In the genomic region with DNA sequence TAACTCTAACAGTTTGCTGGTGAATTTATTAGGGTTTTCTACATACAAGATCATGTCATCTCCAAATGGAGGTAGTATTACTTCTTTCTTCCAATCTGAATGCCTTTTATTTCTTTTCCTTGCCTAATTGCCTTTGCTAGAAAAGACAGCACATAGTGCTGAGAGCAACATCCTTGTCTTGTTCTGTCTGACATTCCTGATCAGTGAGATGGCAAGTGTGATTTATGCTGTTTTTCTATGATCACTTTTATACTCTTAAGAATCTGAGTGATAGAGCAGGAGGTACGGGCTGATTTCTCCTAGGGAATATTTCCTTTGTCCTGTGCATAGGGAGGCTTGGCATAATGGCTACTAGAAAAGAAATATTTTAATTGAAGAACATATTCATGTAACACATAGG, we compare ENCODE assay signal across 23 cellular contexts. TPM values are rescaled to one million over a fixed set of nuclear protein-coding genes. Genes with fewer than 3 reads are reported as not detected.
DNase-seq lines count a peak whose midpoint lies in the region; ATAC-seq and TF ChIP-seq lines count a peak whose summit lies in the region.
"Had no signal": no experiment of that assay in that cellular context is flagged by ENCODE, and none has a peak within 500 bp of the region (broad histone marks: within the 10 kb centered on the region; RNA-seq: fewer than 3 reads in every experiment).

No MANE protein-coding gene starts in this region.

- H3K9me3 Mint-ChIP-seq in endodermal cell: no peaks in the 10 kb centered on the region
- H3K9me3 Mint-ChIP-seq: CD14-positive monocyte had no signal

- H3K27me3 Mint-ChIP-seq in endodermal cell (ENCODE audit: insufficient read depth): peaks cover 7% of the 10 kb centered on the region
- peaks cover 17% of the 10 kb centered on the region for H3K27me3 Mint-ChIP-seq in T-helper 17 cell

- H3K36me3 ChIP-seq in adipocyte (ENCODE audit: control insufficient read depth, insufficient read depth, low read length, severe bottlenecking) (no peaks in the 10 kb centered on the region), endodermal cell (ENCODE audit: control insufficient read depth, insufficient read depth, low read length) (no peaks in the 10 kb centered on the region)
- H3K36me3 ChIP-seq: MG63 had no signal

- peak; percentile 31 for DNase-seq in A172 (ENCODE audit: low spot score)
- peak; percentile 56 for DNase-seq in M059J (ENCODE audit: low read depth)
- peak; percentile 34 for DNase-seq in adipocyte (ENCODE audit: low read depth)
- peak; percentile 28 for DNase-seq in kidney tubule cell (ENCODE audit: low spot score)
- no peak for DNase-seq in left cardiac atrium
- no peak for DNase-seq in NCI-H510A (lab: John Stamatoyannopoulos, UW)
- DNase-seq in endodermal cell: no peak
- DNase-seq in T-helper 17 cell: no peak
- DNase-seq: COR-L47, DMS 273 treated with DMSO at 0.1 percent for 48 hours, DND-41, GOT3, MG63, NCI-H1048, NCI-H1436, NCI-H2029 treated with DMSO at 0.1 percent for 48 hours, NCI-H2171, NCI-H446, SHP77 treated with DMSO at 0.1 percent for 48 hours had no signal

- no peak overlapping the region for H3K27ac ChIP-seq in endodermal cell (ENCODE audit: low read depth, low read length)
- H3K27ac ChIP-seq: 22Rv1, KMS-11 had no signal

- H3K4me1 Mint-ChIP-seq in endodermal cell: peaks cover 12% of the 10 kb centered on the region
- no peaks in the 10 kb centered on the region for H3K4me1 Mint-ChIP-seq in T-helper 17 cell
- H3K4me1 Mint-ChIP-seq: CD14-positive monocyte had no signal

- H3K36me3 Mint-ChIP-seq in endodermal cell (ENCODE audit: low read depth): no peaks in the 10 kb centered on the region
- no peaks in the 10 kb centered on the region for H3K36me3 Mint-ChIP-seq in T-helper 17 cell (ENCODE audit: low read depth)
- H3K36me3 Mint-ChIP-seq: CD14-positive monocyte had no signal

- ATAC-seq in left cardiac atrium: no peak
- no peak for ATAC-seq in T-helper 17 cell
- ATAC-seq: GM12878 had no signal

- no peak overlapping the region for H3K9ac ChIP-seq in adipocyte (ENCODE audit: low read length)
- H3K9ac ChIP-seq in endodermal cell (ENCODE audit: extremely low read depth, low read length, poor library complexity, severe bottlenecking): no peak overlapping the region
- H3K9ac ChIP-seq: KMS-11 had no signal

- no peak overlapping the region for H3K27ac Mint-ChIP-seq in endodermal cell
- H3K27ac Mint-ChIP-seq in T-helper 17 cell: no peak overlapping the region

- intact Hi-C loops in left cardiac atrium (cut with DNase I): no loop called here

- H3K4me3 Mint-ChIP-seq in endodermal cell: no peak overlapping the region
- no peak overlapping the region for H3K4me3 Mint-ChIP-seq in T-helper 17 cell
- H3K4me3 Mint-ChIP-seq: CD14-positive monocyte had no signal

- H3K4me1 ChIP-seq in adipocyte (ENCODE audit: control insufficient read depth, insufficient read depth, low read length) (no peaks in the 10 kb centered on the region), endodermal cell (ENCODE audit: control insufficient read depth, insufficient read depth, low read length) (no peaks in the 10 kb centered on the region)

- WGBS in endodermal cell (ENCODE audit: insufficient coverage in 1 of 2, insufficient read length in 1 of 2), 2 experiments: 43% methylated on average over 1 of the region's 1 CpG; no CpG with 5 or more reads in 1 of the 2 experiments

- peaks cover 31% of the 10 kb centered on the region for H3K27me3 ChIP-seq in adipocyte (replicated peaks; ENCODE audit: control insufficient read depth, insufficient read depth, low read length)
- peaks cover 9% of the 10 kb centered on the region for H3K27me3 ChIP-seq in endodermal cell (ENCODE audit: control insufficient read depth, insufficient read depth, low read length, poor library complexity, severe bottlenecking)
- H3K27me3 ChIP-seq: MG63 had no signal

- H3K9me3 ChIP-seq in adipocyte (ENCODE audit: control insufficient read depth, low read length): no peaks in the 10 kb centered on the region
- H3K9me3 ChIP-seq in endodermal cell (ENCODE audit: control insufficient read depth, low read length): no peaks in the 10 kb centered on the region
- no peaks in the 10 kb centered on the region for H3K9me3 ChIP-seq in T-helper 17 cell (ENCODE audit: control insufficient read depth, low read length, poor library complexity, severe bottlenecking)
- H3K9me3 ChIP-seq: MG63 had no signal

- no peak for TF ChIP-seq CTCF in endodermal cell (conservative IDR thresholded peaks at IDR 0.05)

- H3K4me3 ChIP-seq in adipocyte (ENCODE audit: low read length) (no peak overlapping the region), endodermal cell (ENCODE audit: low read length) (no peak overlapping the region)
- H3K4me3 ChIP-seq: GM12878, MG63 had no signal

RNA-seq across cellular contexts. Expression of gene LYPD6B, which starts 17.3 kb away (rescaled TPM):
- total RNA-seq in A172 (2014; rRNA removed; shearing (Covaris generic)): 0.38 TPM in 1 of 2 replicates, not detected in the other
- total RNA-seq in M059J (2014; rRNA removed; shearing (Covaris generic)): 27.0 and 28.8 TPM in 2 replicates
- total RNA-seq in left cardiac atrium: not detected
- total RNA-seq in endodermal cell: 10 to 100 TPM; 12.6 to 14.5 TPM
- polyA plus RNA-seq in endodermal cell (2013, experiment 1 of 2): 5.6 TPM
- polyA plus RNA-seq in endodermal cell (2013, experiment 2 of 2): 2.4 TPM
- 1 to 10 TPM in 1 of 2 donors, not detected in 1; 1.4 TPM for total RNA-seq in T-helper 17 cell
- polyA plus RNA-seq: CD14-positive monocyte had no signal

Comparison
In these comparisons a context has a peak if more than half of its experiments do, and no peak if none do; other contexts are left out.
1. DNase-seq: peak in A172 (single experiment), M059J (single experiment), adipocyte (single experiment) and kidney tubule cell (single experiment); none in left cardiac atrium (single experiment), NCI-H510A (single experiment), endodermal cell (single experiment) and T-helper 17 cell (0 of 3).